ENCODE assay signal across 1 cellular context in genomic region chr16:81861915-81862314, GRCh38.
TF ChIP-seq lines count a peak whose summit lies in the region.

No MANE protein-coding gene starts in this region.

TF ChIP-seq in WTC11, 78 proteins besides CTCF, POLR2A, EP300 and RAD21 (continued from another document):
- TF ChIP-seq, protein P1, sequence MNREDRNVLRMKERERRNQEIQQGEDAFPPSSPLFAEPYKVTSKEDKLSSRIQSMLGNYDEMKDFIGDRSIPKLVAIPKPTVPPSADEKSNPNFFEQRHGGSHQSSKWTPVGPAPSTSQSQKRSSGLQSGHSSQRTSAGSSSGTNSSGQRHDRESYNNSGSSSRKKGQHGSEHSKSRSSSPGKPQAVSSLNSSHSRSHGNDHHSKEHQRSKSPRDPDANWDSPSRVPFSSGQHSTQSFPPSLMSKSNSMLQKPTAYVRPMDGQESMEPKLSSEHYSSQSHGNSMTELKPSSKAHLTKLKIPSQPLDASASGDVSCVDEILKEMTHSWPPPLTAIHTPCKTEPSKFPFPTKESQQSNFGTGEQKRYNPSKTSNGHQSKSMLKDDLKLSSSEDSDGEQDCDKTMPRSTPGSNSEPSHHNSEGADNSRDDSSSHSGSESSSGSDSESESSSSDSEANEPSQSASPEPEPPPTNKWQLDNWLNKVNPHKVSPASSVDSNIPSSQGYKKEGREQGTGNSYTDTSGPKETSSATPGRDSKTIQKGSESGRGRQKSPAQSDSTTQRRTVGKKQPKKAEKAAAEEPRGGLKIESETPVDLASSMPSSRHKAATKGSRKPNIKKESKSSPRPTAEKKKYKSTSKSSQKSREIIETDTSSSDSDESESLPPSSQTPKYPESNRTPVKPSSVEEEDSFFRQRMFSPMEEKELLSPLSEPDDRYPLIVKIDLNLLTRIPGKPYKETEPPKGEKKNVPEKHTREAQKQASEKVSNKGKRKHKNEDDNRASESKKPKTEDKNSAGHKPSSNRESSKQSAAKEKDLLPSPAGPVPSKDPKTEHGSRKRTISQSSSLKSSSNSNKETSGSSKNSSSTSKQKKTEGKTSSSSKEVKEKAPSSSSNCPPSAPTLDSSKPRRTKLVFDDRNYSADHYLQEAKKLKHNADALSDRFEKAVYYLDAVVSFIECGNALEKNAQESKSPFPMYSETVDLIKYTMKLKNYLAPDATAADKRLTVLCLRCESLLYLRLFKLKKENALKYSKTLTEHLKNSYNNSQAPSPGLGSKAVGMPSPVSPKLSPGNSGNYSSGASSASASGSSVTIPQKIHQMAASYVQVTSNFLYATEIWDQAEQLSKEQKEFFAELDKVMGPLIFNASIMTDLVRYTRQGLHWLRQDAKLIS (CRISPR knock-in tag; IDR thresholded peaks at IDR 0.05; ENCODE audit: borderline replicate concordance), result no peak
- TF ChIP-seq PRRX2 (CRISPR knock-in tag; IDR thresholded peaks at IDR 0.05) (no peak), ZBTB21 (CRISPR knock-in tag; IDR thresholded peaks at IDR 0.05; ENCODE audit: borderline replicate concordance) (no peak), SOX15 (CRISPR knock-in tag; IDR thresholded peaks at IDR 0.05) (no peak)
- TF ChIP-seq, protein P2, sequence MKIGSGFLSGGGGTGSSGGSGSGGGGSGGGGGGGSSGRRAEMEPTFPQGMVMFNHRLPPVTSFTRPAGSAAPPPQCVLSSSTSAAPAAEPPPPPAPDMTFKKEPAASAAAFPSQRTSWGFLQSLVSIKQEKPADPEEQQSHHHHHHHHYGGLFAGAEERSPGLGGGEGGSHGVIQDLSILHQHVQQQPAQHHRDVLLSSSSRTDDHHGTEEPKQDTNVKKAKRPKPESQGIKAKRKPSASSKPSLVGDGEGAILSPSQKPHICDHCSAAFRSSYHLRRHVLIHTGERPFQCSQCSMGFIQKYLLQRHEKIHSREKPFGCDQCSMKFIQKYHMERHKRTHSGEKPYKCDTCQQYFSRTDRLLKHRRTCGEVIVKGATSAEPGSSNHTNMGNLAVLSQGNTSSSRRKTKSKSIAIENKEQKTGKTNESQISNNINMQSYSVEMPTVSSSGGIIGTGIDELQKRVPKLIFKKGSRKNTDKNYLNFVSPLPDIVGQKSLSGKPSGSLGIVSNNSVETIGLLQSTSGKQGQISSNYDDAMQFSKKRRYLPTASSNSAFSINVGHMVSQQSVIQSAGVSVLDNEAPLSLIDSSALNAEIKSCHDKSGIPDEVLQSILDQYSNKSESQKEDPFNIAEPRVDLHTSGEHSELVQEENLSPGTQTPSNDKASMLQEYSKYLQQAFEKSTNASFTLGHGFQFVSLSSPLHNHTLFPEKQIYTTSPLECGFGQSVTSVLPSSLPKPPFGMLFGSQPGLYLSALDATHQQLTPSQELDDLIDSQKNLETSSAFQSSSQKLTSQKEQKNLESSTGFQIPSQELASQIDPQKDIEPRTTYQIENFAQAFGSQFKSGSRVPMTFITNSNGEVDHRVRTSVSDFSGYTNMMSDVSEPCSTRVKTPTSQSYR (CRISPR knock-in tag; IDR thresholded peaks at IDR 0.05), result no peak
